In the genomic region with DNA sequence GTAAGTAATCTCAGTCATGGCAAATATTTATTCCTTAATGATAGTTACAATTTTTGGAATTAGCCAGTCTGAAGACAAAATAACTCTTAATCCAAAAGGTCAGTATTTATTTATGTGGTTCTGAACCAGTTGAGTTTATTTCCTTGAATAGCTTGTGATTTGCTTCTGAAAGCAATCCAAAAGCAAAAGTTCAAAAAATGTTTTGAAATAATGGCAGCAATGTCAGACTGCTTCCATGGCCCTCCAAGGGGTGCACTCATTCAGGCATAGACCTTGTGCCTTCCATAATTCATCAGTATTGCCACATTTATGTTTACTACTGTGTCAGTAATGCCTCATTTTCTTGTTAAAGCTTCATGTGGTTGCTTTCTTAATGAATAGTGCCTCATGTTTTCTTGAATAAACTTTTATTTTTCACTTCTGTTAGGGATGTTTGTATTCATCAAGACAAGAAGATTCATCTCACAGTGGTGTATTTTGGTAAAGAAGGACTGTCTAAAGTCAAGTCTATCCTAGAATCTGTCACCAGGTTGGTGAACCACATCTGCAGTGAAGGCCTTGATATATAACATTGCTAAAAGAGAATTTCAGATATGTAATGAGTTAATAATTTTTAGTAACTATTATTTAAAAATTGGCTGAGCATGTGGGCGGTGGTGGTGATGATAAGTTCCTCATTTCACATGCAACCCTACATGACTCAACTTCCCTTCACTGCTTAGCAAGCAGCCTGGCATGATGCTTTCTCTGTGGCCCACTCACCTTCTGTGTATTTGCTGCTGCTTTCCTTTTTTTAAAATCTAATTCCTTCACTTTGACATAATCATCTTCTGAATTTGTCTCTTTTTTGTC, we compare ENCODE assay signal across 8 cellular contexts. TPM values are rescaled to one million over a fixed set of nuclear protein-coding genes. Genes with fewer than 3 reads are reported as not detected.
DNase-seq lines count a peak whose midpoint lies in the region; ATAC-seq and TF ChIP-seq lines count a peak whose summit lies in the region.

No MANE protein-coding gene starts in this region.

- H3K36me3 ChIP-seq in IMR-90 (ENCODE audit: control insufficient read depth, insufficient read depth, low read length) (peaks cover 18% of the 10 kb centered on the region), neuronal stem cell (replicated peaks in 1 of 2; ENCODE audit: control insufficient read depth in 2 of 2, insufficient read depth in 2 of 2, low read length in 2 of 2) (peaks cover 0 to 39% of the 10 kb centered on the region in 2 donors)

- H3K23ac ChIP-seq in IMR-90 (ENCODE audit: low read depth, low read length) (peak overlapping the region; percentile 64; the same call in 1 of the 2 replicates), neuronal stem cell (ENCODE audit: low read depth, low read length, poor library complexity) (no peak overlapping the region)

- no CpG with 5 or more reads among the region's 1 CpG for WGBS in IMR-90 (ENCODE audit: extremely low coverage in 2 of 2, insufficient read length in 1 of 2), 2 experiments
- WGBS in neuronal stem cell (ENCODE audit: extremely low coverage in 2 of 2, insufficient read length in 2 of 2, insufficient replicate concordance in 1 of 2), 2 donors: no CpG with 5 or more reads among the region's 1 CpG

- CTCF ChIA-PET in IMR-90 (lab: Yijun Ruan, JAX): interaction anchor here (0.6 to 1.6 kb wide), 2 partner anchors 10 to 18 kb away, joined by 3 to 7 read pairs; no protein-coding TSS in a partner anchor

- H4K5ac ChIP-seq in IMR-90 (ENCODE audit: low read depth, low read length): no peak overlapping the region

- H3K4me3 ChIP-seq in IMR-90 (ENCODE audit: insufficient read depth, low read depth, low read length) (no peak overlapping the region), cardiac fibroblast (replicated peaks in 1 of 2; ENCODE audit: low read depth in 2 of 2, low read length in 2 of 2) (no peak overlapping the region), neuronal stem cell (ENCODE audit: low read length in 2 of 2) (no peak overlapping the region)

- peaks cover 15% of the 10 kb centered on the region; the same call in 1 of the 2 replicates for H4K20me1 ChIP-seq in IMR-90 (ENCODE audit: insufficient read depth, low read length)

- no peak overlapping the region for H3K4me3 Mint-ChIP-seq in endothelial cell (ENCODE audit: unreplicated experiment)

- no peak overlapping the region for H3K27ac Mint-ChIP-seq in endothelial cell (ENCODE audit: unreplicated experiment)

- no peaks in the 10 kb centered on the region for H3K27me3 ChIP-seq in IMR-90 (ENCODE audit: control insufficient read depth, insufficient read depth, low read length)
- H3K27me3 ChIP-seq in neuronal stem cell (ENCODE audit: control insufficient read depth in 3 of 3, insufficient read depth in 3 of 3, low read depth in 1 of 3, low read length in 3 of 3): no peaks in the 10 kb centered on the region

- H3K9ac ChIP-seq in IMR-90 (ENCODE audit: low read depth, low read length) (no peak overlapping the region), neuronal stem cell (ENCODE audit: low read depth, low read length, poor library complexity) (no peak overlapping the region)

- H3K56ac ChIP-seq in IMR-90 (ENCODE audit: extremely low read depth, insufficient read depth, low read length): no peak overlapping the region

- no peak for TF ChIP-seq RAD21 in IMR-90 (IDR thresholded peaks at IDR 0.05; ENCODE audit: low read length)

- H2BK120ac ChIP-seq in IMR-90 (ENCODE audit: low read depth, low read length): peak overlapping the region; percentile 85; the same call in 1 of the 2 replicates
- no peak overlapping the region for H2BK120ac ChIP-seq in neuronal stem cell (ENCODE audit: low read depth, low read length)

- H2AK5ac ChIP-seq in IMR-90 (ENCODE audit: low read depth, low read length) (peak overlapping the region; percentile 78; the same call in 1 of the 2 replicates), neuronal stem cell (ENCODE audit: low read depth, low read length) (no peak overlapping the region)

- H3K9me3 ChIP-seq in IMR-90 (ENCODE audit: control insufficient read depth, insufficient read depth, low read length) (no peaks in the 10 kb centered on the region), neuronal stem cell (replicated peaks in 1 of 2; ENCODE audit: control insufficient read depth in 2 of 2, insufficient read depth in 1 of 2, low read depth in 1 of 2, low read length in 2 of 2) (no peaks in the 10 kb centered on the region)

- peak overlapping the region; percentile 11; the same call in 1 of the 2 replicates for H2BK20ac ChIP-seq in IMR-90 (ENCODE audit: low read depth, low read length)

- H3K4me1 ChIP-seq in IMR-90 (ENCODE audit: control insufficient read depth, insufficient read depth, low read length) (peaks cover 12% of the 10 kb centered on the region), neuronal stem cell (ENCODE audit: control insufficient read depth in 2 of 2, insufficient read depth in 1 of 2, low read depth in 1 of 2, low read length in 2 of 2) (no peaks in the 10 kb centered on the region)

- H2BK15ac ChIP-seq in IMR-90 (ENCODE audit: low read depth, low read length): peak overlapping the region; percentile 81; the same call in 1 of the 3 replicates
- no peak overlapping the region for H2BK15ac ChIP-seq in neuronal stem cell (ENCODE audit: low read length)

- H3K14ac ChIP-seq in IMR-90 (replicated peaks; ENCODE audit: low read depth, low read length) (no peak overlapping the region; the same call in 1 of the 2 replicates), neuronal stem cell (ENCODE audit: low read length) (no peak overlapping the region)

- POLR2A ChIA-PET in IMR-90 (lab: Charles Lee; ENCODE audit: unreplicated experiment): no interaction called here

- H3K18ac ChIP-seq in IMR-90 (ENCODE audit: low read depth, low read length) (peak overlapping the region; percentile 65; the same call in 1 of the 2 replicates), neuronal stem cell (ENCODE audit: low read length) (no peak overlapping the region)

- H4K91ac ChIP-seq in IMR-90 (ENCODE audit: insufficient read depth, low read depth, low read length) (no peak overlapping the region), neuronal stem cell (ENCODE audit: low read depth, low read length, poor library complexity) (no peak overlapping the region)

- peak; percentile 73 for DNase-seq in Ammon's horn (ENCODE audit: low spot score)
- DNase-seq in IMR-90: peak; percentile 90
- DNase-seq in cardiac fibroblast (ENCODE audit: low read depth in 2 of 2): peak; percentile 60 to 90
- DNase-seq in stimulated activated CD4-positive, alpha-beta T cell treated with anti-CD3 and anti-CD28 coated beads, TNF-alpha, amount 100 ng/mL, for 24 hours (ENCODE audit: low read depth in 3 of 3): peak in 2 of 3 experiments; percentile 25 to 31
- DNase-seq in endothelial cell (ENCODE audit: low spot score): no peak
- no peak for DNase-seq in neuronal stem cell (ENCODE audit: low spot score)
- DNase-seq in LoVo (ENCODE audit: low spot score): no peak

- peaks cover 2% of the 10 kb centered on the region for H3K27me3 Mint-ChIP-seq in endothelial cell (ENCODE audit: unreplicated experiment)

- in situ Hi-C loops in IMR-90 (cut with MboI; ENCODE audit: low sequenced_read_pairs): no loop called here

- H2AK9ac ChIP-seq in IMR-90 (replicated peaks; ENCODE audit: low read depth, low read length, poor library complexity): no peak overlapping the region

- H3K4me1 Mint-ChIP-seq in endothelial cell (ENCODE audit: unreplicated experiment): no peaks in the 10 kb centered on the region

- intact Hi-C loops in IMR-90 (cut with micrococcal nuclease): no loop called here

- H3K9me1 ChIP-seq in IMR-90 (ENCODE audit: insufficient read depth, low read length): peaks cover 9% of the 10 kb centered on the region

- ATAC-seq in GM21367 (IDR thresholded peaks at IDR 0.05; ENCODE audit: unreplicated experiment): peak; percentile 45
- ATAC-seq in IMR-90 (ENCODE audit: low read depth): peak; percentile 75

- H3K27ac ChIP-seq in IMR-90 (ENCODE audit: insufficient read depth, low read length) (peak overlapping the region; percentile 56; the same call in 1 of the 2 replicates), neuronal stem cell (replicated peaks; ENCODE audit: low read length) (no peak overlapping the region)

- H2AFZ ChIP-seq in IMR-90 (replicated peaks; ENCODE audit: low read length, poor library complexity) (no peak overlapping the region), neuronal stem cell (ENCODE audit: low read length) (no peak overlapping the region)

- H3K4me2 ChIP-seq in IMR-90 (ENCODE audit: low read depth, low read length) (peak overlapping the region; percentile 40; the same call in 1 of the 2 replicates), neuronal stem cell (ENCODE audit: insufficient read depth, low read length, poor library complexity, severe bottlenecking) (no peak overlapping the region)

- H2BK12ac ChIP-seq in neuronal stem cell (ENCODE audit: low read length): no peak overlapping the region

- no peak for TF ChIP-seq POLR2A in IMR-90 (IDR thresholded peaks at IDR 0.05; ENCODE audit: low read depth, low read length)

- H3K4ac ChIP-seq in IMR-90 (ENCODE audit: low read depth, low read length): no peak overlapping the region; the same call in 1 of the 2 replicates
- H3K4ac ChIP-seq in neuronal stem cell (ENCODE audit: low read length): no peak overlapping the region

- H3K79me1 ChIP-seq in IMR-90 (ENCODE audit: low read depth in 1 of 2, low read length in 2 of 2): peaks cover 29 to 40% of the 10 kb centered on the region in 2 experiments
- peaks cover 1% of the 10 kb centered on the region for H3K79me1 ChIP-seq in neuronal stem cell (ENCODE audit: low read depth, low read length)

- H2BK5ac ChIP-seq in IMR-90 (ENCODE audit: low read depth, low read length, poor library complexity, severe bottlenecking) (peak overlapping the region; percentile 95), neuronal stem cell (ENCODE audit: low read length) (no peak overlapping the region)

- no TSS peak for BruUV-seq in IMR-90 (replicated peaks; lab: Mats Ljungman, UMichigan)

- H3K36me3 Mint-ChIP-seq in endothelial cell (ENCODE audit: low read depth, unreplicated experiment): no peaks in the 10 kb centered on the region

- TF ChIP-seq CTCF in IMR-90 (conservative IDR thresholded peaks at IDR 0.05; ENCODE audit: low read depth, low read length) (no peak), cardiac fibroblast (IDR thresholded peaks at IDR 0.05; ENCODE audit: low read depth, low read length) (no peak), endothelial cell (IDR thresholded peaks at IDR 0.05; ENCODE audit: unreplicated experiment) (no peak)

- dilution Hi-C loops in IMR-90 (cut with HindIII; ENCODE audit: low sequenced_read_pairs, unreplicated experiment): no loop called here

- no peaks in the 10 kb centered on the region for H3K9me3 Mint-ChIP-seq in endothelial cell (ENCODE audit: unreplicated experiment)

- H4K8ac ChIP-seq in IMR-90 (ENCODE audit: low read depth in 2 of 2, low read length in 2 of 2): peak overlapping the region in 1 of 2 experiments; percentile 47; a peak in 1 of 4 replicates
- no peak overlapping the region for H4K8ac ChIP-seq in neuronal stem cell (ENCODE audit: low read depth, low read length)

RNA-seq across cellular contexts. Expression of gene CSGALNACT2, which starts 22.0 kb away (rescaled TPM):
- total RNA-seq in IMR-90 (2012; rRNA removed) (6.5 and 11.4 TPM in 2 replicates), endothelial cell (ENCODE audit: unreplicated experiment) (3.8 TPM)
- 11.7 and 13.1 TPM in 2 replicates for polyA plus RNA-seq in IMR-90 (2012; rRNA removed)
- 1.4 and 5.2 TPM in 2 replicates for polyA plus RNA-seq in IMR-90 (2012; cell fraction: cytosol; rRNA removed)
- 1.8 and 19.5 TPM in 2 replicates for polyA plus RNA-seq in IMR-90 (2012; cell fraction: nucleus; rRNA removed; ENCODE audit: low replicate concordance)
- polyA plus RNA-seq in neuronal stem cell (2013, experiment 1 of 2): 6.7 TPM
- 7.4 TPM for polyA plus RNA-seq in neuronal stem cell (2013, experiment 2 of 2)

Comparison
In these comparisons a context has a peak if more than half of its experiments do, and no peak if none do; other contexts are left out.
1. DNase-seq: peak in Ammon's horn (single experiment), IMR-90 (single experiment), cardiac fibroblast (2 of 2) and stimulated activated CD4-positive, alpha-beta T cell treated with anti-CD3 and anti-CD28 coated beads, TNF-alpha, amount 100 ng/mL, for 24 hours (2 of 3); none in endothelial cell (single experiment), neuronal stem cell (single experiment) and LoVo (single experiment).